ENCODE assay signal across 21 cellular contexts in the genomic region with DNA sequence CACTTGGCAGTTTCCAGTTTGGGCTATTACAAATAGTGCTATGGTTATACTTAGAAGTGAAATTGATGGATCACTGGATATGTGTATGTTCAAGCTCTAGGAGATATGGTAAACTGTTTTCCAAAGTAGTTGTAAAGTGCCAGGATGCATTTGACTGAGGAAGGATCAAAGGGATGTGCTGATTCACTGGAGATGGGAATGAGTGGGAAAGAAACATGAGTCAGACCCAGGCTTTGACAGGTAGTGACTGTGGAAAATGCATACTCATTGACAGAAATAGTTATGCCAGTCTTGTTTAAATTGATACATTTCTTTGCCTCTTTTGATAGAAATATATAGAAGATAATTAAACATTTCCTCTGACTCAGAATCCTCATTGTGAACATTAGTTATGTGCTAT.
DNase-seq lines count a peak whose midpoint lies in the region; ATAC-seq, FAIRE-seq and TF ChIP-seq lines count a peak whose summit lies in the region.
"Had no signal": no experiment of that assay in that cellular context is flagged by ENCODE, and none has a peak within 500 bp of the region (broad histone marks: within the 10 kb centered on the region; RNA-seq: fewer than 3 reads in every experiment).

No MANE protein-coding gene starts in this region.

- peak; percentile 37 for ATAC-seq in IMR-90 (ENCODE audit: low read depth)
- ATAC-seq in activated T-helper 17 cell treated with anti-CD3 and anti-CD28 coated beads, Interleukin-2, amount 50 U/mL, for 72 hours (replicated peaks): no peak
- ATAC-seq: CD8-positive, alpha-beta T cell; left ventricle myocardium superior had no signal

- TF ChIP-seq CTCF in IMR-90 (conservative IDR thresholded peaks at IDR 0.05; ENCODE audit: low read depth, low read length) (no peak), astrocyte (IDR thresholded peaks at IDR 0.05; ENCODE audit: insufficient read depth, low read depth, low read length) (no peak)

- no peak overlapping the region for H2BK15ac ChIP-seq in IMR-90 (ENCODE audit: low read depth, low read length)

- no peak overlapping the region for H2BK5ac ChIP-seq in IMR-90 (ENCODE audit: low read depth, low read length, poor library complexity, severe bottlenecking)

- no peak overlapping the region for H3K4me3 Mint-ChIP-seq in astrocyte (ENCODE audit: unreplicated experiment)
- H3K4me3 Mint-ChIP-seq in activated T-helper 17 cell treated with anti-CD3 and anti-CD28 coated beads, Interleukin-2, amount 50 U/mL, for 72 hours: no peak overlapping the region
- H3K4me3 Mint-ChIP-seq: CD8-positive, alpha-beta T cell had no signal

- no peak overlapping the region for H3K14ac ChIP-seq in IMR-90 (replicated peaks; ENCODE audit: low read depth, low read length)

- H3K27ac Mint-ChIP-seq in astrocyte (ENCODE audit: unreplicated experiment): peak overlapping the region; percentile 42
- H3K27ac Mint-ChIP-seq in activated T-helper 17 cell treated with anti-CD3 and anti-CD28 coated beads, Interleukin-2, amount 50 U/mL, for 72 hours: no peak overlapping the region
- H3K27ac Mint-ChIP-seq: CD8-positive, alpha-beta T cell had no signal

- H4K8ac ChIP-seq in IMR-90 (ENCODE audit: low read depth in 2 of 2, low read length in 2 of 2): no peak overlapping the region

- H3K36me3 ChIP-seq in IMR-90 (ENCODE audit: control insufficient read depth, insufficient read depth, low read length): peaks cover 14% of the 10 kb centered on the region
- peaks cover 5% of the 10 kb centered on the region for H3K36me3 ChIP-seq in astrocyte (ENCODE audit: insufficient read depth, low read length)

- H4K20me1 ChIP-seq in IMR-90 (ENCODE audit: insufficient read depth, low read length) (no peaks in the 10 kb centered on the region), astrocyte (ENCODE audit: insufficient read depth, low read length) (no peaks in the 10 kb centered on the region)

- TF ChIP-seq POLR2A in IMR-90 (IDR thresholded peaks at IDR 0.05; ENCODE audit: low read depth, low read length): no peak

- H2AFZ ChIP-seq in IMR-90 (replicated peaks; ENCODE audit: low read length, poor library complexity) (no peak overlapping the region), astrocyte (ENCODE audit: low read depth, low read length) (no peak overlapping the region)

- no peak for TF ChIP-seq RAD21 in IMR-90 (IDR thresholded peaks at IDR 0.05; ENCODE audit: low read length)

- peak; percentile 9 for FAIRE-seq in astrocyte (lab: Jason Lieb, UNC)
- FAIRE-seq: urothelium cell line had no signal

- no peaks in the 10 kb centered on the region for H3K79me1 ChIP-seq in IMR-90 (ENCODE audit: low read depth in 1 of 2, low read length in 2 of 2)

- H2BK20ac ChIP-seq in IMR-90 (ENCODE audit: low read depth, low read length): no peak overlapping the region

- H3K4me1 ChIP-seq in IMR-90 (ENCODE audit: control insufficient read depth, insufficient read depth, low read length): no peaks in the 10 kb centered on the region
- peaks cover 4% of the 10 kb centered on the region for H3K4me1 ChIP-seq in astrocyte (ENCODE audit: insufficient read depth, low read length)
- H3K4me1 ChIP-seq: ascending aorta, sigmoid colon had no signal

- no peak overlapping the region for H3K4ac ChIP-seq in IMR-90 (ENCODE audit: low read depth, low read length)

- H3K27me3 ChIP-seq in IMR-90 (ENCODE audit: control insufficient read depth, insufficient read depth, low read length): no peaks in the 10 kb centered on the region
- no peaks in the 10 kb centered on the region for H3K27me3 ChIP-seq in astrocyte (ENCODE audit: insufficient read depth, low read length)
- H3K27me3 ChIP-seq: ascending aorta, neutrophil, sigmoid colon had no signal

- no peak overlapping the region for H3K23ac ChIP-seq in IMR-90 (ENCODE audit: low read depth, low read length)

- H3K9me3 ChIP-seq in IMR-90 (ENCODE audit: control insufficient read depth, insufficient read depth, low read length): no peaks in the 10 kb centered on the region
- H3K9me3 ChIP-seq in astrocyte (ENCODE audit: insufficient read depth, low read depth, low read length): no peaks in the 10 kb centered on the region
- H3K9me3 ChIP-seq: ascending aorta, neutrophil, sigmoid colon had no signal

- no peak overlapping the region for H3K27ac ChIP-seq in IMR-90 (ENCODE audit: insufficient read depth, low read length)
- peak overlapping the region; percentile 23 for H3K27ac ChIP-seq in astrocyte (ENCODE audit: low read depth, low read length)
- H3K27ac ChIP-seq: ascending aorta, neutrophil, sigmoid colon had no signal

- DNase-seq in Caki2 (ENCODE audit: low read depth) (peak; percentile 53), IMR-90 (peak; percentile 53), astrocyte (ENCODE audit: low read depth) (peak; percentile 66), iris pigment epithelial cell (ENCODE audit: low read depth) (peak; percentile 26), T-helper 2 cell (no peak), NCI-H69 (lab: John Stamatoyannopoulos, UW) (no peak)
- no peak for DNase-seq in activated effector memory CD4-positive, alpha-beta T cell treated with anti-CD3 and anti-CD28 coated beads, Interleukin-2, amount 50 U/mL, for 16 hours
- DNase-seq: activated CD4-positive, alpha-beta T cell treated with anti-CD3 and anti-CD28 coated beads, Interleukin-2, amount 50 U/mL, for 1 hour; activated naive CD4-positive, alpha-beta T cell; CD8-positive, alpha-beta T cell; DND-41; HCEC 1CT; left ventricle myocardium superior; NCI-H1105; NCI-H524; OCI-M1; sigmoid colon had no signal

- H2BK120ac ChIP-seq in IMR-90 (ENCODE audit: low read depth, low read length): no peak overlapping the region

- intact Hi-C loops in IMR-90 (cut with micrococcal nuclease): no loop called here

- POLR2A ChIA-PET in IMR-90 (lab: Charles Lee; ENCODE audit: unreplicated experiment): no interaction called here

- H3K27me3 Mint-ChIP-seq in astrocyte (ENCODE audit: low read depth, unreplicated experiment): no peaks in the 10 kb centered on the region
- no peaks in the 10 kb centered on the region for H3K27me3 Mint-ChIP-seq in activated T-helper 17 cell treated with anti-CD3 and anti-CD28 coated beads, Interleukin-2, amount 50 U/mL, for 72 hours

- dilution Hi-C loops in IMR-90 (cut with HindIII; ENCODE audit: low sequenced_read_pairs, unreplicated experiment): no loop called here

- no peaks in the 10 kb centered on the region for H3K9me1 ChIP-seq in IMR-90 (ENCODE audit: insufficient read depth, low read length)

- no peak overlapping the region for H3K56ac ChIP-seq in IMR-90 (ENCODE audit: extremely low read depth, insufficient read depth, low read length)

- BruUV-seq in IMR-90 (replicated peaks; lab: Mats Ljungman, UMichigan): no TSS peak

- in situ Hi-C loops in Caki2 (cut with HindIII; ENCODE audit: low pct_unique_long_range_greater_than_20kb, low sequenced_read_pairs) (no loop called here), IMR-90 (cut with MboI; ENCODE audit: low sequenced_read_pairs) (no loop called here)

- no peak overlapping the region for H2AK5ac ChIP-seq in IMR-90 (ENCODE audit: low read depth, low read length)

- H3K4me2 ChIP-seq in IMR-90 (ENCODE audit: low read depth, low read length) (no peak overlapping the region), astrocyte (ENCODE audit: low read length) (no peak overlapping the region)

- no peak overlapping the region for H2AK9ac ChIP-seq in IMR-90 (replicated peaks; ENCODE audit: low read depth, low read length, poor library complexity)

- no peak overlapping the region for H3K4me3 ChIP-seq in IMR-90 (ENCODE audit: insufficient read depth, low read depth, low read length)
- H3K4me3 ChIP-seq in astrocyte (ENCODE audit: insufficient read depth, low read depth, low read length): no peak overlapping the region
- H3K4me3 ChIP-seq: ascending aorta, sigmoid colon had no signal

- peaks cover 12% of the 10 kb centered on the region for H3K4me1 Mint-ChIP-seq in astrocyte (ENCODE audit: low read depth, unreplicated experiment)
- no peaks in the 10 kb centered on the region for H3K4me1 Mint-ChIP-seq in activated T-helper 17 cell treated with anti-CD3 and anti-CD28 coated beads, Interleukin-2, amount 50 U/mL, for 72 hours

- H3K36me3 Mint-ChIP-seq in astrocyte (ENCODE audit: low read depth, unreplicated experiment): no peaks in the 10 kb centered on the region
- H3K36me3 Mint-ChIP-seq in activated T-helper 17 cell treated with anti-CD3 and anti-CD28 coated beads, Interleukin-2, amount 50 U/mL, for 72 hours (ENCODE audit: low read depth): peaks cover 80% of the 10 kb centered on the region

- H4K5ac ChIP-seq in IMR-90 (ENCODE audit: low read depth, low read length): no peak overlapping the region

- H3K9me3 Mint-ChIP-seq in astrocyte (ENCODE audit: unreplicated experiment): peaks cover 1% of the 10 kb centered on the region
- H3K9me3 Mint-ChIP-seq in activated T-helper 17 cell treated with anti-CD3 and anti-CD28 coated beads, Interleukin-2, amount 50 U/mL, for 72 hours: no peaks in the 10 kb centered on the region

- CTCF ChIA-PET in IMR-90 (lab: Yijun Ruan, JAX): no interaction called here

- no peak overlapping the region for H4K91ac ChIP-seq in IMR-90 (ENCODE audit: insufficient read depth, low read depth, low read length)

- no peaks in the 10 kb centered on the region for H3K79me2 ChIP-seq in astrocyte (ENCODE audit: insufficient read depth, low read length)

- no peak overlapping the region for H3K18ac ChIP-seq in IMR-90 (ENCODE audit: low read depth, low read length)

- no peak overlapping the region for H3K9ac ChIP-seq in IMR-90 (ENCODE audit: low read depth, low read length)
- H3K9ac ChIP-seq in astrocyte (ENCODE audit: low read length): no peak overlapping the region

TF ChIP-seq in IMR-90, 13 proteins besides CTCF, POLR2A, EP300 and RAD21:
- no peak for TF ChIP-seq FOS (IDR thresholded peaks at IDR 0.05; ENCODE audit: low read depth, low read length)
- 0 out of 2 replicates have a peak, but pooled peaks have one; percentile 14 for TF ChIP-seq NFE2L2 (IDR thresholded peaks at IDR 0.05; ENCODE audit: low read depth, low read length)
TF ChIP-seq in IMR-90: peak in this region for 1.

Comparison
In these comparisons a context has a peak if more than half of its experiments do, and no peak if none do; other contexts are left out.
1. DNase-seq: peak in Caki2 (single experiment), IMR-90 (single experiment), astrocyte (single experiment) and iris pigment epithelial cell (single experiment); none in activated effector memory CD4-positive, alpha-beta T cell treated with anti-CD3 and anti-CD28 coated beads, Interleukin-2, amount 50 U/mL, for 16 hours (single experiment), T-helper 2 cell (0 of 5) and NCI-H69 (single experiment).